ENCODE assay signal across 15 cellular contexts in the genomic region with DNA sequence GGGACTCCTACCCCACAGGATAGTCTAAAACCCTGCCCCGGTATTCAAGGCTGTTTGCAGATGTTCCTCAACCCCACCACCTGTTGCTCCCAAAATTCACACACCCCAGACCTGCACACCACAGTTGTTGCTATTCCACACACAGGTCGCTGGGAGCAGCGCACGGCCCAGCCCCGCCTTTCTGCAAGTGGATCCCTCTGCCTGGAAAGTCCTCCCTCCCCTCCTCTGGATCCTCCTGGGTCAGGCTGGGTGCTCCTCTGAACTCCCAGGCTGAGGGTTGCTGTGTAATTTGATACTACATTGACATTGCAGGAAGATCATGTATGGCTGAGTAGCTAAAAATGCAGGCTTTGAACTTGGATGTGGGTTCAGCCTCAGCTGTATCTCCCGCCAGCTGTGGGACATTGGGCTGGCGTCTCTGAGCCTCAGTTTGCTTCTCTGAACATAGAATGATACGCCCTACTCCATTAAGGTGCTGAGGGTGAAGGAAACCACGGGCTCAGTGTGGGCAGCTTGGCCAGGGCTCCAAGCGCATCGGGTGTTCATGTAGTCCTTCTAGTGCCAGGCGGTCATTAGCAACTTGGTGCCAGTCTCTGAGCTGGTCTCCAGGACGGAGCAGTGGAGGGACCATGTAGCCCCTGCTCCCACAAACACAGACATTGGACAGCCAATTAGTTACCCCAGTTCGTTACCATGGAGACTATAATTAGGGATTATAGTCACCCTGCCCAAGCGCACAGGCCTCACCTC. TPM values are rescaled to one million over a fixed set of nuclear protein-coding genes. Genes with fewer than 3 reads are reported as not detected.
DNase-seq lines count a peak whose midpoint lies in the region; ATAC-seq and TF ChIP-seq lines count a peak whose summit lies in the region.
"Had no signal": no experiment of that assay in that cellular context is flagged by ENCODE, and none has a peak within 500 bp of the region (broad histone marks: within the 10 kb centered on the region; RNA-seq: fewer than 3 reads in every experiment).

No MANE protein-coding gene starts in this region.

- TF ChIP-seq CTCF in fibroblast of villous mesenchyme (IDR thresholded peaks at IDR 0.05; ENCODE audit: insufficient read depth, low read depth, low read length) (no peak), foreskin keratinocyte (conservative IDR thresholded peaks at IDR 0.05) (no peak)

- H3K27me3 ChIP-seq in foreskin keratinocyte, result peaks cover 7% of the 10 kb centered on the region
- H3K27me3 ChIP-seq: Peyer's patch had no signal

- H3K4me3 ChIP-seq in fibroblast of villous mesenchyme (ENCODE audit: low read depth, low read length), result no peak overlapping the region
- H3K4me3 ChIP-seq: Peyer's patch had no signal

- H3K27ac ChIP-seq in substantia nigra (ENCODE audit: low read depth, low read length, poor library complexity, severe bottlenecking), result peak overlapping the region; percentile 35
- H3K27ac ChIP-seq in foreskin keratinocyte, result no peak overlapping the region
- H3K27ac ChIP-seq: Peyer's patch had no signal

- ATAC-seq in HG03460 (IDR thresholded peaks at IDR 0.05; ENCODE audit: unreplicated experiment), result no peak
- no peak for ATAC-seq in HG03135 (IDR thresholded peaks at IDR 0.05; ENCODE audit: unreplicated experiment)
- ATAC-seq in foreskin keratinocyte, result no peak
- ATAC-seq: activated T-helper 17 cell treated with anti-CD3 and anti-CD28 coated beads, Interleukin-2, amount 50 U/mL, for 72 hours; natural killer cell treated with Interleukin-12 subunit alpha and Interleukin-12 subunit beta and Interleukin-15 and Interleukin-18, amount 100 ng/mL, for 72 hours had no signal

- DNase-seq in DMS53 (lab: John Stamatoyannopoulos, UW), result peak; percentile 26
- no peak for DNase-seq in DMS53 treated with DMSO at 0.1 percent for 48 hours (lab: John Stamatoyannopoulos, UW; ENCODE audit: unreplicated experiment)
- DNase-seq in RPMI7951 (ENCODE audit: low read depth), result peak; percentile 66
- peak; percentile 84 for DNase-seq in fibroblast of villous mesenchyme (ENCODE audit: low read depth)
- DNase-seq in substantia nigra (lab: John Stamatoyannopoulos, UW), result peak in 1 of 49 donors; percentile 17
- no peak for DNase-seq in foreskin keratinocyte
- DNase-seq: GF-D8; NCI-H1048; Peyer's patch; stimulated activated CD4-positive, alpha-beta T cell treated with anti-CD3 and anti-CD28 coated beads, Interleukin-15, amount 100 ng/mL, for 24 hours; stimulated activated naive CD4-positive, alpha-beta T cell treated with Interleukin-2 at 50 U/mL for 16 hours had no signal

- no peaks in the 10 kb centered on the region for H3K4me1 ChIP-seq in foreskin keratinocyte

RNA-seq across cellular contexts. Expression of a gene that starts 13.9 kb away (rescaled TPM):
- total RNA-seq in RPMI7951 (2014; rRNA removed; shearing (Covaris generic)), result not detected in 2 replicates
- 0.32 and 1.7 TPM in 2 replicates for total RNA-seq in fibroblast of villous mesenchyme
- total RNA-seq in foreskin keratinocyte, result not detected in 2 replicates
- polyA plus RNA-seq in foreskin keratinocyte, result not detected in 2 replicates
- total RNA-seq: activated T-helper 17 cell treated with anti-CD3 and anti-CD28 coated beads, Interleukin-2, amount 50 U/mL, for 72 hours; natural killer cell treated with Interleukin-12 subunit alpha and Interleukin-12 subunit beta and Interleukin-15 and Interleukin-18, amount 100 ng/mL, for 72 hours had no signal

RNA-seq across cellular contexts. Expression of a gene that starts 44.4 kb away (rescaled TPM):
- not detected in 2 replicates for total RNA-seq in RPMI7951 (2014; rRNA removed; shearing (Covaris generic))
- 0.32 and 1.7 TPM in 2 replicates for total RNA-seq in fibroblast of villous mesenchyme
- total RNA-seq in foreskin keratinocyte, result not detected in 2 replicates
- 0.01 TPM in 1 of 2 replicates, not detected in the other for polyA plus RNA-seq in foreskin keratinocyte

RNA-seq across cellular contexts. Expression of a gene that starts 49.8 kb away (rescaled TPM):
- total RNA-seq in RPMI7951 (2014; rRNA removed; shearing (Covaris generic)), result 4.4 and 7.2 TPM in 2 replicates
- total RNA-seq in fibroblast of villous mesenchyme (6.4 and 10.4 TPM in 2 replicates), foreskin keratinocyte (16.1 and 17.6 TPM in 2 replicates)
- polyA plus RNA-seq in foreskin keratinocyte, result 21.3 and 22.9 TPM in 2 replicates

Comparison
In these comparisons a context has a peak if more than half of its experiments do, and no peak if none do; other contexts are left out.
1. DNase-seq: peak in DMS53 (single experiment), RPMI7951 (single experiment) and fibroblast of villous mesenchyme (single experiment); none in DMS53 treated with DMSO at 0.1 percent for 48 hours (single experiment) and foreskin keratinocyte (0 of 2).